ENCODE assay signal across 8 cellular contexts in the genomic region with DNA sequence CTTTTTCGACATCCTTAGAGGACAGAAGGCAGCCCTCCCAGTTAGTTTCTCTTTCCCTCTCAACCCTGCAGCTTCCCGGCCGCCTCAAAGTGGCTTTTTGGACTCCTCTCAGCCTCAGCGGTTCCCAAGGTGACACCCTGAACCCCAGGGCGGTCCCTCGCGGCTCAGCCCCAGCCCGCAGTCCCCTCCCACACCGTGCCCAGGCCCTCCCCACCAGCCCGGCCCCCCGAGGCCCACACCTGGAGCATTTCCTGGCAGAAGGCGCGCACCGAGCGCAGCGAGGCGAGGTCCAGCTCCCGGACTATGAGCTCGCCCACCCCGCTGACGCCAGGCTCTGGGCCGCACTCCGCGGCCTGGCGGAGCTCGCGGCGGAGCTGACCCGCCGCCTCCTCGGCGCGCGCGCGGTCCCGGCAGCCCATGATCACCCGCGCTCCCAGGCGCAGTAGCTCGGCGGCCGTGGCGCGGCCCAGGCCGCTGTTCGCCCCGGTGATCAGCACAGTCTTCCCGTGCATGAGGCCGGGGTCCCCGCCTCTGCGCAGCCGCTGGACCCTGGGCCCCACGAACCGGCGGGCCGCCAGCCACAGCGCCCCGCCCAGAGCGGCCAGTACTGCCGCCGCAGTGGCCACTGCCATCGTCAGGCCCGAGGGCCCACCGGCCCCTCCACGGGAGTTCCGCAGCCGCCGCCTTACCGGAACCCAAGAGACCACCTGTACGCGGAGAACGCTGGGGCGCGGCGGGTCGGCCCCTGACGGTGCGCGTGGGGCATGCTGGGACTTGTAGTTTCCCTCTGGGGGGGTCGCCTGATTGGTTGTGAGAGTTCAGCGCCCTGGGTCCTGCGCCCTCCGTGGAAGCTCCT. TPM values are rescaled to one million over a fixed set of nuclear protein-coding genes. Genes with fewer than 3 reads are reported as not detected.
DNase-seq lines count a peak whose midpoint lies in the region; ATAC-seq and TF ChIP-seq lines count a peak whose summit lies in the region.

A gene with protein sequence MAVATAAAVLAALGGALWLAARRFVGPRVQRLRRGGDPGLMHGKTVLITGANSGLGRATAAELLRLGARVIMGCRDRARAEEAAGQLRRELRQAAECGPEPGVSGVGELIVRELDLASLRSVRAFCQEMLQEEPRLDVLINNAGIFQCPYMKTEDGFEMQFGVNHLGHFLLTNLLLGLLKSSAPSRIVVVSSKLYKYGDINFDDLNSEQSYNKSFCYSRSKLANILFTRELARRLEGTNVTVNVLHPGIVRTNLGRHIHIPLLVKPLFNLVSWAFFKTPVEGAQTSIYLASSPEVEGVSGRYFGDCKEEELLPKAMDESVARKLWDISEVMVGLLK (minus strand): TSS at position 713 of the 856 bp plus-strand sequence. CDS start 81 bp downstream, at position 632.

- H3K4me3 Mint-ChIP-seq in activated T-cell treated with anti-CD3 and anti-CD28 coated beads, Interleukin-2, amount 50 U/mL, for 24 hours: peak within 1 kb of the TSS; percentile 89

- no peaks in the 10 kb centered on the region for H3K27me3 Mint-ChIP-seq in activated T-cell treated with anti-CD3 and anti-CD28 coated beads, Interleukin-2, amount 50 U/mL, for 24 hours

- H3K9me3 ChIP-seq in mucosa of rectum (ENCODE audit: control insufficient read depth in 2 of 2, low read length in 2 of 2): no peaks in the 10 kb centered on the region

- peak; percentile 68 for DNase-seq in DMS153 treated with DMSO at 0.1 percent for 48 hours (lab: John Stamatoyannopoulos, UW; ENCODE audit: unreplicated experiment)
- peak; percentile 94 for DNase-seq in KBM-7
- peak; percentile 94 for DNase-seq in activated T-cell treated with anti-CD3 and anti-CD28 coated beads, Interleukin-2, amount 50 U/mL, for 24 hours
- peak; percentile 92 to 93 for DNase-seq in erythroblast (lab: John Stamatoyannopoulos, UW)
- peak; percentile 93 for DNase-seq in stimulated activated CD8-positive, alpha-beta memory T cell treated with anti-CD3 and anti-CD28 coated beads, Interleukin-4, amount 100 ng/mL, for 48 hours

- peak within 1 kb of the TSS; percentile 97 for H3K27ac ChIP-seq in mucosa of rectum (ENCODE audit: low read depth in 2 of 2, low read length in 2 of 2)

- H3K27me3 ChIP-seq in mucosa of rectum (ENCODE audit: control insufficient read depth in 2 of 2, insufficient read depth in 2 of 2, low read length in 2 of 2): no peaks in the 10 kb centered on the region

- H3K9ac ChIP-seq in mucosa of rectum (ENCODE audit: low read depth in 1 of 2, low read length in 2 of 2): peak within 1 kb of the TSS; percentile 76 to 97

- H3K9me3 Mint-ChIP-seq in activated T-cell treated with anti-CD3 and anti-CD28 coated beads, Interleukin-2, amount 50 U/mL, for 24 hours: no peaks in the 10 kb centered on the region

- in situ Hi-C loops in KBM-7 (cut with MboI; ENCODE audit: low pct_unique_long_range_greater_than_20kb, low sequenced_read_pairs): no loop called here

- peaks cover 2 to 4% of the 10 kb centered on the region in 2 donors for H3K36me3 ChIP-seq in mucosa of rectum (ENCODE audit: control insufficient read depth in 2 of 2, insufficient read depth in 2 of 2, low read length in 2 of 2)

- peak within 1 kb of the TSS; percentile 75 to 83 for H3K4me3 ChIP-seq in mucosa of rectum (ENCODE audit: low read length in 2 of 2)

- peaks cover 8 to 14% of the 10 kb centered on the region in 2 donors for H3K4me1 ChIP-seq in mucosa of rectum (ENCODE audit: control insufficient read depth in 2 of 2, insufficient read depth in 2 of 2, low read length in 2 of 2)

- peak within 1 kb of the TSS; percentile 97 for H3K27ac Mint-ChIP-seq in activated T-cell treated with anti-CD3 and anti-CD28 coated beads, Interleukin-2, amount 50 U/mL, for 24 hours

- peaks cover 68% of the 10 kb centered on the region for H3K36me3 Mint-ChIP-seq in activated T-cell treated with anti-CD3 and anti-CD28 coated beads, Interleukin-2, amount 50 U/mL, for 24 hours (ENCODE audit: low read depth)

- H3K4me1 Mint-ChIP-seq in activated T-cell treated with anti-CD3 and anti-CD28 coated beads, Interleukin-2, amount 50 U/mL, for 24 hours (ENCODE audit: low read depth): peaks cover 45% of the 10 kb centered on the region

- ATAC-seq in GM21717 (IDR thresholded peaks at IDR 0.05; ENCODE audit: unreplicated experiment): peak; percentile 98

- peak; percentile 81 for TF ChIP-seq POLR2A in erythroblast (IDR thresholded peaks at IDR 0.05; ENCODE audit: low read length)

TF ChIP-seq in PFSK-1, 5 proteins besides CTCF, POLR2A, EP300 and RAD21:
- peak; percentile 36 for TF ChIP-seq FOXP2 (optimal IDR thresholded peaks at IDR 0.05; ENCODE audit: borderline replicate concordance, extremely low read depth, extremely low read length, insufficient read depth)
- TF ChIP-seq, protein P1, sequence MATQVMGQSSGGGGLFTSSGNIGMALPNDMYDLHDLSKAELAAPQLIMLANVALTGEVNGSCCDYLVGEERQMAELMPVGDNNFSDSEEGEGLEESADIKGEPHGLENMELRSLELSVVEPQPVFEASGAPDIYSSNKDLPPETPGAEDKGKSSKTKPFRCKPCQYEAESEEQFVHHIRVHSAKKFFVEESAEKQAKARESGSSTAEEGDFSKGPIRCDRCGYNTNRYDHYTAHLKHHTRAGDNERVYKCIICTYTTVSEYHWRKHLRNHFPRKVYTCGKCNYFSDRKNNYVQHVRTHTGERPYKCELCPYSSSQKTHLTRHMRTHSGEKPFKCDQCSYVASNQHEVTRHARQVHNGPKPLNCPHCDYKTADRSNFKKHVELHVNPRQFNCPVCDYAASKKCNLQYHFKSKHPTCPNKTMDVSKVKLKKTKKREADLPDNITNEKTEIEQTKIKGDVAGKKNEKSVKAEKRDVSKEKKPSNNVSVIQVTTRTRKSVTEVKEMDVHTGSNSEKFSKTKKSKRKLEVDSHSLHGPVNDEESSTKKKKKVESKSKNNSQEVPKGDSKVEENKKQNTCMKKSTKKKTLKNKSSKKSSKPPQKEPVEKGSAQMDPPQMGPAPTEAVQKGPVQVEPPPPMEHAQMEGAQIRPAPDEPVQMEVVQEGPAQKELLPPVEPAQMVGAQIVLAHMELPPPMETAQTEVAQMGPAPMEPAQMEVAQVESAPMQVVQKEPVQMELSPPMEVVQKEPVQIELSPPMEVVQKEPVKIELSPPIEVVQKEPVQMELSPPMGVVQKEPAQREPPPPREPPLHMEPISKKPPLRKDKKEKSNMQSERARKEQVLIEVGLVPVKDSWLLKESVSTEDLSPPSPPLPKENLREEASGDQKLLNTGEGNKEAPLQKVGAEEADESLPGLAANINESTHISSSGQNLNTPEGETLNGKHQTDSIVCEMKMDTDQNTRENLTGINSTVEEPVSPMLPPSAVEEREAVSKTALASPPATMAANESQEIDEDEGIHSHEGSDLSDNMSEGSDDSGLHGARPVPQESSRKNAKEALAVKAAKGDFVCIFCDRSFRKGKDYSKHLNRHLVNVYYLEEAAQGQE (IDR thresholded peaks at IDR 0.05; ENCODE audit: insufficient read depth in 1 of 2, low read depth in 2 of 2, low read length in 2 of 2): no peak
- TF ChIP-seq POLR2AphosphoS5 (IDR thresholded peaks at IDR 0.05; ENCODE audit: low read depth, low read length): peak; percentile 75

RNA-seq across cellular contexts. Expression of the gene that starts here (rescaled TPM):
- 11.9 TPM for polyA plus RNA-seq in PFSK-1 (2012; ENCODE audit: insufficient read length, low read depth)

Comparison
In these comparisons a context has a peak if more than half of its experiments do, and no peak if none do; other contexts are left out.
1. Peak in every context shown above with its lines: DNase-seq, ATAC-seq, H3K4me3 ChIP-seq and H3K27ac ChIP-seq.